Comparison of ENCODE assay signal across 9 cellular contexts in the genomic region with DNA sequence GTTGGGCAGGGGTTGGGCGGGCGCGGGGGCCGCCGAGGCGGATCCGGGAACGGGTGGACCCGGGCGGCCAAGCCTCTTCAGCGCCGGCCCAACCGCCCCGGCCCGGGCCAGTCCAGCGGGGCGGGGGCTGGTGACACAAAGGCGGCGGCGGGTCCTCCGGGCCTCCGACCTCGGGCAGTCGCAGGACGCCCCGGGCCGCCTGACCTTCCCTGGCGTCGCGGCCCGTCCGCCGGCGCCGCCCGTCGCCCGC. TPM values are rescaled to one million over a fixed set of nuclear protein-coding genes. Genes with fewer than 3 reads are reported as not detected.
DNase-seq lines count a peak whose midpoint lies in the region; ATAC-seq and TF ChIP-seq lines count a peak whose summit lies in the region.
"Had no signal": no experiment of that assay in that cellular context is flagged by ENCODE, and none has a peak within 500 bp of the region (broad histone marks: within the 10 kb centered on the region; RNA-seq: fewer than 3 reads in every experiment).

No MANE protein-coding gene starts in this region.

- H3K4me1 ChIP-seq in BLaER1 (peaks cover 47% of the 10 kb centered on the region), neural progenitor cell (peaks cover 9% of the 10 kb centered on the region)

- no peaks in the 10 kb centered on the region for H3K9me3 Mint-ChIP-seq in neural progenitor cell
- H3K9me3 Mint-ChIP-seq: T-helper 1 cell treated with Interleukin-12 subunit alpha and Interleukin-12 subunit beta and Interleukin-4 antibody, amounts not matched to agents 30 μg/mL and 1 μg/mL, for 36 hours had no signal

- H2AFZ ChIP-seq in neural progenitor cell (replicated peaks) = peak overlapping the region; percentile 34

- H4K20me1 ChIP-seq in BLaER1 (peaks cover 29% of the 10 kb centered on the region; the same call in 1 of the 2 replicates), neural progenitor cell (ENCODE audit: low read depth) (peaks cover 30% of the 10 kb centered on the region)

- peaks cover 25% of the 10 kb centered on the region for H3K4me1 Mint-ChIP-seq in neural progenitor cell

- ATAC-seq in HG03378 (IDR thresholded peaks at IDR 0.05; ENCODE audit: unreplicated experiment) = peak; percentile 7
- no peak for ATAC-seq in GM18907 (IDR thresholded peaks at IDR 0.05; ENCODE audit: unreplicated experiment)
- ATAC-seq in GM18861 (IDR thresholded peaks at IDR 0.05; ENCODE audit: unreplicated experiment) = no peak

- peaks cover 8% of the 10 kb centered on the region for H3F3A ChIP-seq in neural progenitor cell (ENCODE audit: low read depth)

- H3K9me3 ChIP-seq in BLaER1 = no peaks in the 10 kb centered on the region
- H3K9me3 ChIP-seq in neural progenitor cell (ENCODE audit: low read depth) = no peaks in the 10 kb centered on the region

- no peak overlapping the region for H3K4me3 Mint-ChIP-seq in neural progenitor cell

- peak overlapping the region; percentile 98 for H3K27ac ChIP-seq in BLaER1
- H3K27ac ChIP-seq in coronary artery = peak overlapping the region; percentile 99 to 100
- no peak overlapping the region for H3K27ac ChIP-seq in neural progenitor cell

- H3K36me3 Mint-ChIP-seq in neural progenitor cell = peaks cover 14% of the 10 kb centered on the region

- no peak for DNase-seq in coronary artery (ENCODE audit: low spot score)
- no peak for DNase-seq in neural progenitor cell (ENCODE audit: low spot score)
- DNase-seq in ACHN = no peak
- no peak for DNase-seq in hepatic stellate cell (ENCODE audit: low spot score)

- no peak overlapping the region for H3K27ac Mint-ChIP-seq in neural progenitor cell

- H3K27me3 Mint-ChIP-seq in neural progenitor cell (ENCODE audit: insufficient read depth, low read depth) = peaks cover 4% of the 10 kb centered on the region

- in situ Hi-C loops in ACHN (cut with HindIII; ENCODE audit: low pct_ligation_motif_present, low pct_unique_long_range_greater_than_20kb, low sequenced_read_pairs) = no loop called here

- H3K36me3 ChIP-seq in BLaER1 (peaks cover 14% of the 10 kb centered on the region), neural progenitor cell (peaks cover 8% of the 10 kb centered on the region)

- H3K9ac ChIP-seq in BLaER1 (peak overlapping the region; percentile 97), neural progenitor cell (peak overlapping the region; percentile 64)

- H3K27me3 ChIP-seq in BLaER1 = no peaks in the 10 kb centered on the region
- H3K27me3 ChIP-seq in neural progenitor cell = no peaks in the 10 kb centered on the region

- peak overlapping the region; percentile 79 for H3K4me3 ChIP-seq in BLaER1
- peak overlapping the region; percentile 99 for H3K4me3 ChIP-seq in coronary artery
- peak overlapping the region; percentile 81 for H3K4me3 ChIP-seq in neural progenitor cell

- H3K79me2 ChIP-seq in neural progenitor cell (ENCODE audit: low read depth) = peaks cover 55% of the 10 kb centered on the region

- H3K4me2 ChIP-seq in BLaER1 (peak overlapping the region; percentile 90), neural progenitor cell (peak overlapping the region; percentile 93)

- TF ChIP-seq CTCF in coronary artery (IDR thresholded peaks at IDR 0.05) (no peak), neural progenitor cell (IDR thresholded peaks at IDR 0.05) (no peak)

RNA-seq across cellular contexts. Expression of gene METTL2B, which starts 54.2 kb away (rescaled TPM):
- 43.1 and 50.1 TPM in 2 replicates for total RNA-seq in neural progenitor cell (ENCODE audit: low replicate concordance)
